ENCODE assay signal across 10 cellular contexts in the genomic region with DNA sequence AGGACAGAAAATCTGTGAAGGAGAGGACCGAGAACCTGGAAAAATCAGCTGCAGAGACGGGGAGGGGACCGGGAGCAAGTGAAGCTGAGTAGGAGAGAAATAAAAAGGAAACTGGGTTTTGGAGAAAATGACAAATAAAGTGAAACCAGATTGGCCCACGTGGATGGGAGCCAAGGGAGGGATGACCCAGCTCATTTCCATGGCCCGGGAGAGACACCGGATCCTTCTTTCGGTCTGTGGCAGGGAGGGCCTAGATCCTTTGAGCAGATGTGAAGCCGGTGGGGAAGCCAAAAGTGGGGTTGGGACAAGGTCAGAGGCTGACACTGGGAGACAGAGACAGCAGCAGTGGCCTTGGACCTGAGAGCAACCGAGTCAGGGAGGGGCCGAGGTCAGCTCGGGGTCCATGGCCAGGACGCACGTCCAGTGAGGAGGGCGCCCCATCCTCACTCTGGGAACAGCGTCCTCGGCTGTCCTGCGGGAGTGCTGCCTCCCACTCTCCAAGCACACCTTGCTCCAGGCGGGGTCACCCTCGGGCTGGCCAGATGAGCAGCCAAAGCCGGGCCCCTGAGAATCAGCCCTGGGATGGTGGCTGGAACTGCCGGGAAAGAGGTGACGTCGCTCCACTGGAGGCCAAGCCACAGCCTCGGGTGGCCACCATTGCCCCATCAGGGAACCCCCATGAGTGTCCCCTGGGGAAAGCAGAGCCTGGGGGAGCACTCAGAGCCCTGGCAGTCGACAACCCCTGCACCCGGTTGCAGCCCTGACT. TPM values are rescaled to one million over a fixed set of nuclear protein-coding genes. Genes with fewer than 3 reads are reported as not detected.
A peak's percentile ranks its signal among the peaks of the same experiment; 100 is the strongest.
DNase-seq lines count a peak whose midpoint lies in the region; ATAC-seq and TF ChIP-seq lines count a peak whose summit lies in the region.
"Had no signal": no experiment of that assay in that cellular context is flagged by ENCODE, and none has a peak within 500 bp of the region (broad histone marks: within the 10 kb centered on the region; RNA-seq: fewer than 3 reads in every experiment).

No MANE protein-coding gene starts in this region.

- H3K36me3 ChIP-seq in muscle layer of duodenum (ENCODE audit: control insufficient read depth in 1 of 2, insufficient read depth in 2 of 2, low read length in 2 of 2), result peaks cover 9 to 43% of the 10 kb centered on the region in 2 donors
- peaks cover 37% of the 10 kb centered on the region for H3K36me3 ChIP-seq in upper lobe of right lung

- H3K4me1 Mint-ChIP-seq in activated T-cell treated with anti-CD3 and anti-CD28 coated beads, Interleukin-2, amount 50 U/mL, for 24 hours (ENCODE audit: low read depth), result no peaks in the 10 kb centered on the region

- ATAC-seq in upper lobe of right lung, result peak; percentile 28
- no peak for ATAC-seq in GM19395 (IDR thresholded peaks at IDR 0.05; ENCODE audit: unreplicated experiment)

- H3K27me3 ChIP-seq in muscle layer of duodenum (ENCODE audit: low read depth, low read length) (no peaks in the 10 kb centered on the region), upper lobe of right lung (no peaks in the 10 kb centered on the region)

- H3K9me3 Mint-ChIP-seq in activated T-cell treated with anti-CD3 and anti-CD28 coated beads, Interleukin-2, amount 50 U/mL, for 24 hours, result no peaks in the 10 kb centered on the region

- H3K9me3 ChIP-seq in muscle layer of duodenum (ENCODE audit: control insufficient read depth in 1 of 2, low read length in 2 of 2) (no peaks in the 10 kb centered on the region), upper lobe of right lung (no peaks in the 10 kb centered on the region)

- no peak overlapping the region for H3K4me3 Mint-ChIP-seq in activated T-cell treated with anti-CD3 and anti-CD28 coated beads, Interleukin-2, amount 50 U/mL, for 24 hours

- DNase-seq in activated T-cell treated with anti-CD3 and anti-CD28 coated beads, Interleukin-2, amount 50 U/mL, for 24 hours, result no peak
- DNase-seq in activated T-cell treated with anti-CD3 and anti-CD28 coated beads for 4 hours (no peak), fibroblast of gingiva (ENCODE audit: low read depth) (peak; percentile 86), upper lobe of right lung (no peak), HT-29 (ENCODE audit: low spot score) (no peak), COLO829 (ENCODE audit: low spot score) (no peak)
- DNase-seq: AML-193, NCI-H1930 had no signal

- peaks cover 74% of the 10 kb centered on the region for H3K36me3 Mint-ChIP-seq in activated T-cell treated with anti-CD3 and anti-CD28 coated beads, Interleukin-2, amount 50 U/mL, for 24 hours (ENCODE audit: low read depth)

- H3K27ac ChIP-seq in muscle layer of duodenum (ENCODE audit: low read length) (peak overlapping the region; percentile 31), upper lobe of right lung (peak overlapping the region; percentile 78)

- no peak for TF ChIP-seq CTCF in upper lobe of right lung (IDR thresholded peaks at IDR 0.05)

- intact Hi-C loops in upper lobe of right lung (cut with DNase I), result no loop called here

- H3K4me1 ChIP-seq in muscle layer of duodenum (ENCODE audit: control insufficient read depth in 1 of 2, insufficient read depth in 2 of 2, low read length in 2 of 2) (peaks cover 0 to 13% of the 10 kb centered on the region in 2 donors), upper lobe of right lung (no peaks in the 10 kb centered on the region)

- H3K27ac Mint-ChIP-seq in activated T-cell treated with anti-CD3 and anti-CD28 coated beads, Interleukin-2, amount 50 U/mL, for 24 hours, result peak overlapping the region; percentile 5

- H3K4me3 ChIP-seq in muscle layer of duodenum (ENCODE audit: low read depth in 1 of 2, low read length in 2 of 2), result peak overlapping the region in 1 of 2 donors; percentile 40
- peak overlapping the region; percentile 29 for H3K4me3 ChIP-seq in upper lobe of right lung

- no peaks in the 10 kb centered on the region for H3K27me3 Mint-ChIP-seq in activated T-cell treated with anti-CD3 and anti-CD28 coated beads, Interleukin-2, amount 50 U/mL, for 24 hours

RNA-seq across cellular contexts. Expression of a gene that starts 50.8 kb away (rescaled TPM):
- total RNA-seq in upper lobe of right lung, result 25.2 TPM
- 25.8 and 31.7 TPM in 2 replicates for total RNA-seq in HT-29 (2014; rRNA removed; shearing (Covaris generic))
